8 cellular contexts compared by ENCODE assay signal in genomic region chr6:26553264-26553738, GRCh38. TPM values are rescaled to one million over a fixed set of nuclear protein-coding genes. Genes with fewer than 3 reads are reported as not detected.
DNase-seq lines count a peak whose midpoint lies in the region; ATAC-seq and TF ChIP-seq lines count a peak whose summit lies in the region.

No MANE protein-coding gene starts in this region.

- H3K9me3 ChIP-seq in hepatocyte (ENCODE audit: low read depth), result no peaks in the 10 kb centered on the region
- no peaks in the 10 kb centered on the region for H3K9me3 ChIP-seq in aorta (ENCODE audit: control insufficient read depth, low read length)

- peak overlapping the region; percentile 72 for H3K4me3 ChIP-seq in H7 (ENCODE audit: insufficient read depth, low read depth, low read length)
- H3K4me3 ChIP-seq in hepatocyte, result peak overlapping the region; percentile 63
- H3K4me3 ChIP-seq in aorta (ENCODE audit: low read length in 2 of 2), result peak overlapping the region; percentile 43 to 60

- H3K27ac ChIP-seq in hepatocyte, result peak overlapping the region; percentile 61
- peak overlapping the region in 1 of 2 donors; percentile 33 for H3K27ac ChIP-seq in aorta (ENCODE audit: low read depth in 1 of 2, low read length in 2 of 2)

- DNase-seq in DMS153 treated with DMSO at 0.1 percent for 48 hours (lab: John Stamatoyannopoulos, UW; ENCODE audit: unreplicated experiment) (peak; percentile 63), H7 (peak; percentile 62), NCI-H128 (lab: John Stamatoyannopoulos, UW; ENCODE audit: unreplicated experiment) (peak; percentile 37), SW480 (ENCODE audit: low spot score) (peak; percentile 70), amniotic epithelial cell (ENCODE audit: low read depth) (peak; percentile 71), hepatocyte (ENCODE audit: low spot score) (peak; percentile 86), renal cortical epithelial cell (ENCODE audit: low read depth) (peak; percentile 57), aorta (peak; percentile 74 to 89)

- H4K20me1 ChIP-seq in hepatocyte (ENCODE audit: insufficient read depth, poor library complexity, severe bottlenecking), result no peaks in the 10 kb centered on the region

- peak; percentile 92 for ATAC-seq in aorta (ENCODE audit: low FRiP score)

- no peaks in the 10 kb centered on the region for H3K27me3 ChIP-seq in H7 (ENCODE audit: control insufficient read depth, insufficient read depth, low read length)
- H3K27me3 ChIP-seq in hepatocyte, result no peaks in the 10 kb centered on the region
- no peaks in the 10 kb centered on the region for H3K27me3 ChIP-seq in aorta (ENCODE audit: control insufficient read depth in 1 of 2, insufficient read depth in 2 of 2, low read length in 1 of 2)

- no peak for TF ChIP-seq CTCF in hepatocyte (IDR thresholded peaks at IDR 0.05; ENCODE audit: poor library complexity)

- no peaks in the 10 kb centered on the region for H3K79me2 ChIP-seq in hepatocyte

- peak overlapping the region; percentile 79 for H3K4me2 ChIP-seq in hepatocyte

- H3K4me1 ChIP-seq in hepatocyte (ENCODE audit: insufficient read depth) (no peaks in the 10 kb centered on the region), aorta (ENCODE audit: control insufficient read depth in 1 of 2, insufficient read depth in 2 of 2, low read length in 2 of 2) (peaks cover 0 to 4% of the 10 kb centered on the region in 2 donors)

- 0% methylated on average over 14 of the region's 14 CpGs for WGBS in hepatocyte (ENCODE audit: low lambda C conversion rate, missing lambda C conversion rate)
- WGBS in aorta, 2 donors, result 0 to 1% methylated on average over 14 of the region's 14 CpGs

- peak overlapping the region; percentile 63 for H2AFZ ChIP-seq in hepatocyte

- H3K36me3 ChIP-seq in H7 (replicated peaks; ENCODE audit: control insufficient read depth, insufficient read depth, low read length), result no peaks in the 10 kb centered on the region
- no peaks in the 10 kb centered on the region for H3K36me3 ChIP-seq in hepatocyte (replicated peaks; ENCODE audit: insufficient read depth, low read depth)
- H3K36me3 ChIP-seq in aorta (ENCODE audit: control insufficient read depth in 1 of 2, insufficient read depth in 2 of 2, low read length in 1 of 2), result no peaks in the 10 kb centered on the region

- no peaks in the 10 kb centered on the region for H3K9me2 ChIP-seq in hepatocyte (replicated peaks; ENCODE audit: insufficient read depth)

- intact Hi-C loops in aorta (cut with DNase I), result loop anchor here (2.0 to 10.0 kb wide), 3 partner anchors 14 to 378 kb away; partner anchors contain the start of gene HMGN4 (in 1 of the 2)

RNA-seq across cellular contexts. Expression of gene HMGN4, which starts 15.1 kb away (rescaled TPM):
- 88.9 and 93.0 TPM in 2 replicates for total RNA-seq in H7 (2014; rRNA removed; shearing (Covaris generic))
- total RNA-seq in hepatocyte, result 53.5 and 67.1 TPM in 2 replicates
- polyA plus RNA-seq in hepatocyte, result 35.9 and 41.2 TPM in 2 replicates
- total RNA-seq in renal cortical epithelial cell, result 117 and 119 TPM in 2 replicates
- total RNA-seq in aorta, result 10 to 100 TPM; 48.4 to 69.0 TPM
- polyA plus RNA-seq in aorta, result 10 to 100 TPM; 36.4 to 43.8 TPM

RNA-seq across cellular contexts. Expression of gene ABT1, which starts 43.5 kb away (rescaled TPM):
- 29.9 and 30.6 TPM in 2 replicates for total RNA-seq in H7 (2014; rRNA removed; shearing (Covaris generic))
- total RNA-seq in hepatocyte, result 23.3 and 23.4 TPM in 2 replicates
- polyA plus RNA-seq in hepatocyte, result 30.4 and 32.1 TPM in 2 replicates
- total RNA-seq in renal cortical epithelial cell, result 9.1 and 14.6 TPM in 2 replicates
- 10 to 100 TPM; 10.7 TPM for total RNA-seq in aorta
- polyA plus RNA-seq in aorta, result 10 to 100 TPM in 1 of 2 donors, 1 to 10 TPM in 1; 8.4 to 10.3 TPM

RNA-seq across cellular contexts. Expression of gene BTN1A1, which starts 53.2 kb away (rescaled TPM):
- total RNA-seq in H7 (2014; rRNA removed; shearing (Covaris generic)), result 0.11 TPM in 1 of 2 replicates, not detected in the other
- 0.60 and 0.84 TPM in 2 replicates for total RNA-seq in hepatocyte
- 0.15 and 0.59 TPM in 2 replicates for polyA plus RNA-seq in hepatocyte
- total RNA-seq in renal cortical epithelial cell, result not detected in 2 replicates
- total RNA-seq in aorta, result not detected
- not detected for polyA plus RNA-seq in aorta
